Comparison of ENCODE assay signal across 1 cellular context in genomic region chr19:29712744-29713516, GRCh38.
TF ChIP-seq lines count a peak whose summit lies in the region.

No MANE protein-coding gene starts in this region.

TF ChIP-seq in GM23338, 12 proteins besides CTCF, POLR2A, EP300 and RAD21:
- TF ChIP-seq REST (IDR thresholded peaks at IDR 0.05; ENCODE audit: unreplicated experiment) (no peak), POLR2AphosphoS5 (IDR thresholded peaks at IDR 0.05; ENCODE audit: low read depth) (no peak), ZNF114 (CRISPR knock-in tag; IDR thresholded peaks at IDR 0.05) (no peak), ZNF331 (CRISPR knock-in tag; IDR thresholded peaks at IDR 0.05; ENCODE audit: low read depth) (no peak), NANOG (IDR thresholded peaks at IDR 0.05; ENCODE audit: borderline replicate concordance) (no peak), STAT1 (IDR thresholded peaks at IDR 0.05; ENCODE audit: unreplicated experiment) (no peak)
